In the genomic region with DNA sequence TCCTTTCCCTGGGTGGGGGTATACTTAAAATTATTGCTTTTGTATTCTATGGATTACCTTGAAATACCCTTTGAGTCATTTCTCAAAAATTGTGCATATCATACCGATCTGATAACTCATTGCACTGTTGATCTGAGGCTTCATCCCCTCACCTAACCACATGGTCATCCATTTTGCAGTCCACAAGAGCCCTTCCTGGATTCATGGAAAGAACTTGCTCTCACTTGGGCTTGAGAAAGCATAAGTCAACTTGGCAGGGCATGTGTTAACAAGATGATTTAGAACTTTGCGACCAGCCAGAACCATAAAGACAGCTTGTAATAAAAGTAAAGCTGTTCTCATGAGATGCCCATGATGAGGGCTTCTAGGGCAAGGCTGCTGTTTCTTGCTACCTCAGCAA, we compare ENCODE assay signal across 25 cellular contexts. TPM values are rescaled to one million over a fixed set of nuclear protein-coding genes. Genes with fewer than 3 reads are reported as not detected.
DNase-seq lines count a peak whose midpoint lies in the region; ATAC-seq, FAIRE-seq and TF ChIP-seq lines count a peak whose summit lies in the region.
"Had no signal": no experiment of that assay in that cellular context is flagged by ENCODE, and none has a peak within 500 bp of the region (broad histone marks: within the 10 kb centered on the region; RNA-seq: fewer than 3 reads in every experiment).

No MANE protein-coding gene starts in this region.

- no peaks in the 10 kb centered on the region for H3K79me1 ChIP-seq in mesenchymal stem cell (replicated peaks; ENCODE audit: low read length, poor library complexity, severe bottlenecking)

- CTCF ChIA-PET in K562 (lab: Yijun Ruan, JAX; ENCODE audit: low intra/inter-chr PET ratio): no interaction called here
- CTCF ChIA-PET in activated CD4-positive, alpha-beta memory T cell treated with anti-CD3 and anti-CD28 coated beads, Interleukin-2, amount 10 ng/mL, durations not matched to agents 7 days and 5 days (lab: Charles Lee): no interaction called here
- CTCF ChIA-PET in CD4-positive, alpha-beta memory T cell (lab: Charles Lee; ENCODE audit: partially characterized antibody): no interaction called here

- intact Hi-C loops in K562 (cut with micrococcal nuclease): no loop called here
- intact Hi-C loops in CD4-positive, alpha-beta memory T cell (cut with micrococcal nuclease): no loop called here

- H2BK120ac ChIP-seq in mesenchymal stem cell (ENCODE audit: low read depth, low read length): no peak overlapping the region

- H3K27me3 Mint-ChIP-seq in activated CD4-positive, alpha-beta memory T cell treated with anti-CD3 and anti-CD28 coated beads, Interleukin-2, amount 10 ng/mL, durations not matched to agents 7 days and 5 days: no peaks in the 10 kb centered on the region
- H3K27me3 Mint-ChIP-seq in CD4-positive, alpha-beta memory T cell: no peaks in the 10 kb centered on the region
- H3K27me3 Mint-ChIP-seq: stimulated activated memory B cell treated with anti-CD40 and anti-IgM and Interleukin-4, amounts not matched to agents 10 μg/mL and 1 μg/mL and 100 μg/mL, for 72 hours had no signal

- no peak for TF ChIP-seq EP300 in K562 (IDR thresholded peaks at IDR 0.05; ENCODE audit: low read length)

- no peak overlapping the region for H3K14ac ChIP-seq in mesenchymal stem cell (ENCODE audit: low read length in 2 of 2)

- H3K79me2 ChIP-seq in K562 (ENCODE audit: control insufficient read depth, insufficient read depth, low read length): no peaks in the 10 kb centered on the region

- H3K9me3 ChIP-seq in K562 (replicated peaks; ENCODE audit: control insufficient read depth, insufficient read depth, low read depth, low read length): no peaks in the 10 kb centered on the region
- peaks cover 25% of the 10 kb centered on the region for H3K9me3 ChIP-seq in mesenchymal stem cell (ENCODE audit: control insufficient read depth, low read length)
- H3K9me3 ChIP-seq in CD4-positive, alpha-beta memory T cell (ENCODE audit: control insufficient read depth in 1 of 2, low read length in 2 of 2): no peaks in the 10 kb centered on the region
- H3K9me3 ChIP-seq: adrenal gland, HAP-1, testis had no signal

- H3K4me3 ChIP-seq in K562 (no peak overlapping the region), mesenchymal stem cell (ENCODE audit: insufficient read depth in 1 of 2, low read depth in 1 of 2, low read length in 2 of 2) (no peak overlapping the region)
- no peak overlapping the region for H3K4me3 ChIP-seq in CD4-positive, alpha-beta memory T cell (ENCODE audit: low read length in 2 of 2)
- H3K4me3 ChIP-seq: adrenal gland, HAP-1, testis had no signal

- 7% methylated on average over 2 of the region's 2 CpGs for WGBS in K562 (ENCODE audit: insufficient coverage, low coverage, missing lambda C conversion rate)
- WGBS in mesenchymal stem cell: 70% methylated on average over 2 of the region's 2 CpGs

- no peak overlapping the region for H2BK12ac ChIP-seq in mesenchymal stem cell (ENCODE audit: low read length in 2 of 2)

- FAIRE-seq in K562 (lab: Jason Lieb, UNC): no peak
- FAIRE-seq: GM12892 had no signal

- BruUV-seq in K562 (replicated peaks; lab: Mats Ljungman, UMichigan): no TSS peak

- H3K27ac Mint-ChIP-seq in activated CD4-positive, alpha-beta memory T cell treated with anti-CD3 and anti-CD28 coated beads, Interleukin-2, amount 10 ng/mL, durations not matched to agents 7 days and 5 days: no peak overlapping the region
- H3K27ac Mint-ChIP-seq in CD4-positive, alpha-beta memory T cell: no peak overlapping the region
- H3K27ac Mint-ChIP-seq: CD8-positive, alpha-beta T cell; mesothelial cell of epicardium; stimulated activated memory B cell treated with anti-CD40 and anti-IgM and Interleukin-4, amounts not matched to agents 10 μg/mL and 1 μg/mL and 100 μg/mL, for 72 hours had no signal

- DNase-seq in EH (ENCODE audit: low read depth) (peak; percentile 30), LHCN-M2 (ENCODE audit: low read depth) (peak; percentile 65), K562 (ENCODE audit: extremely low read depth in 1 of 4, low spot score in 3 of 4) (no peak), mesenchymal stem cell (peak; percentile 23), NCI-H226 (no peak)
- DNase-seq in effector CD8-positive, alpha-beta T cell (lab: John Stamatoyannopoulos, UW): no peak
- no peak for DNase-seq in activated CD4-positive, alpha-beta memory T cell treated with anti-CD3 and anti-CD28 coated beads, Interleukin-2, amount 10 ng/mL, durations not matched to agents 7 days and 5 days
- no peak for DNase-seq in CD4-positive, alpha-beta memory T cell
- DNase-seq: activated gamma-delta T cell; adrenal gland; CD8-positive, alpha-beta T cell; cerebellar nuclear complex; DMS153; head of caudate nucleus; NCI-H748 treated with DMSO at 0.1 percent for 48 hours; posterior cingulate gyrus; T-helper 2 cell; testis; WERI-Rb-1 had no signal

- H4K8ac ChIP-seq in mesenchymal stem cell (ENCODE audit: low read length): no peak overlapping the region

- no peaks in the 10 kb centered on the region for H3K36me3 Mint-ChIP-seq in activated CD4-positive, alpha-beta memory T cell treated with anti-CD3 and anti-CD28 coated beads, Interleukin-2, amount 10 ng/mL, durations not matched to agents 7 days and 5 days (ENCODE audit: low read depth)
- no peaks in the 10 kb centered on the region for H3K36me3 Mint-ChIP-seq in CD4-positive, alpha-beta memory T cell
- H3K36me3 Mint-ChIP-seq: CD8-positive, alpha-beta T cell; stimulated activated memory B cell treated with anti-CD40 and anti-IgM and Interleukin-4, amounts not matched to agents 10 μg/mL and 1 μg/mL and 100 μg/mL, for 72 hours had no signal

- H3K27me3 ChIP-seq in K562 (ENCODE audit: control insufficient read depth in 2 of 2, insufficient read depth in 2 of 2, low read length in 2 of 2): no peaks in the 10 kb centered on the region
- H3K27me3 ChIP-seq in mesenchymal stem cell (ENCODE audit: control insufficient read depth in 1 of 2, insufficient read depth in 1 of 2, low read length in 2 of 2): no peaks in the 10 kb centered on the region
- H3K27me3 ChIP-seq in CD4-positive, alpha-beta memory T cell (ENCODE audit: insufficient read depth, low read length): no peaks in the 10 kb centered on the region
- H3K27me3 ChIP-seq: adrenal gland, testis had no signal

- H3K4me2 ChIP-seq in K562 (ENCODE audit: insufficient read depth, low read length): no peak overlapping the region
- H3K4me2 ChIP-seq in mesenchymal stem cell (ENCODE audit: low read length, poor library complexity, severe bottlenecking): no peak overlapping the region

- H4K20me1 ChIP-seq in K562 (replicated peaks; ENCODE audit: control insufficient read depth, insufficient read depth, low read length): no peaks in the 10 kb centered on the region

- H2BK15ac ChIP-seq in mesenchymal stem cell (ENCODE audit: low read depth, poor library complexity, severe bottlenecking): no peak overlapping the region

- no peak overlapping the region for H2BK5ac ChIP-seq in mesenchymal stem cell (ENCODE audit: low read depth, low read length, poor library complexity, severe bottlenecking)

- TF ChIP-seq CTCF in K562 (IDR thresholded peaks at IDR 0.05 in 2 of 3, conservative IDR thresholded peaks at IDR 0.05 in 1 of 3; ENCODE audit: insufficient read depth in 2 of 3, low read depth in 1 of 3, low read length in 3 of 3): no peak

- no peak overlapping the region for H4K91ac ChIP-seq in mesenchymal stem cell (ENCODE audit: low read length)

- no peak overlapping the region for H3K23ac ChIP-seq in mesenchymal stem cell (ENCODE audit: low read length in 2 of 2)

- TF ChIP-seq RAD21 in K562 (CRISPR knock-in tag; conservative IDR thresholded peaks at IDR 0.05 in 1 of 2, IDR thresholded peaks at IDR 0.05 in 1 of 2): no peak

- H3K27ac ChIP-seq in K562 (ENCODE audit: extremely low read depth, low read depth, low read length) (no peak overlapping the region), mesenchymal stem cell (ENCODE audit: low read length, poor library complexity, severe bottlenecking) (no peak overlapping the region)
- no peak overlapping the region for H3K27ac ChIP-seq in CD4-positive, alpha-beta memory T cell (ENCODE audit: low read depth, low read length)
- H3K27ac ChIP-seq: adrenal gland, testis, WERI-Rb-1 had no signal

- no peaks in the 10 kb centered on the region for H3K36me3 ChIP-seq in K562 (ENCODE audit: control insufficient read depth, insufficient read depth, low read length)
- H3K36me3 ChIP-seq in mesenchymal stem cell (ENCODE audit: control insufficient read depth in 1 of 2, insufficient read depth in 2 of 2, low read depth in 1 of 2, low read length in 2 of 2): peaks cover 0 to 65% of the 10 kb centered on the region in 2 experiments
- H3K36me3 ChIP-seq in CD4-positive, alpha-beta memory T cell (ENCODE audit: insufficient read depth, low read length): no peaks in the 10 kb centered on the region
- H3K36me3 ChIP-seq: adrenal gland, HAP-1, WERI-Rb-1 had no signal

- H3K9ac ChIP-seq in K562 (ENCODE audit: insufficient read depth in 1 of 2, low read depth in 2 of 2, low read length in 2 of 2): no peak overlapping the region
- H3K9ac ChIP-seq in mesenchymal stem cell (ENCODE audit: low read length): no peak overlapping the region

- H3K4me1 ChIP-seq in K562 (replicated peaks in 1 of 2; ENCODE audit: control insufficient read depth in 2 of 2, insufficient read depth in 2 of 2, low read length in 2 of 2) (no peaks in the 10 kb centered on the region; a peak in 1 of 5 replicates), mesenchymal stem cell (ENCODE audit: control insufficient read depth, insufficient read depth, low read depth, low read length) (peaks cover 3% of the 10 kb centered on the region)
- H3K4me1 ChIP-seq in CD4-positive, alpha-beta memory T cell (ENCODE audit: insufficient read depth, low read length): no peaks in the 10 kb centered on the region
- H3K4me1 ChIP-seq: adrenal gland, HAP-1 had no signal

- POLR2A ChIA-PET in K562 (lab: Yijun Ruan, JAX): interaction anchor here (0.6 to 1.5 kb wide), 2 partner anchors 11 to 135 kb away, joined by 3 to 5 read pairs; no protein-coding TSS in a partner anchor
- POLR2A ChIA-PET in activated CD4-positive, alpha-beta memory T cell treated with anti-CD3 and anti-CD28 coated beads, Interleukin-2, amount 10 ng/mL, durations not matched to agents 7 days and 5 days (lab: Charles Lee): no interaction called here
- POLR2A ChIA-PET in CD4-positive, alpha-beta memory T cell (lab: Charles Lee; ENCODE audit: partially characterized antibody): no interaction called here

- H3K4me3 Mint-ChIP-seq in activated CD4-positive, alpha-beta memory T cell treated with anti-CD3 and anti-CD28 coated beads, Interleukin-2, amount 10 ng/mL, durations not matched to agents 7 days and 5 days: no peak overlapping the region
- no peak overlapping the region for H3K4me3 Mint-ChIP-seq in CD4-positive, alpha-beta memory T cell
- H3K4me3 Mint-ChIP-seq: CD8-positive, alpha-beta T cell; mesothelial cell of epicardium; nephron; stimulated activated memory B cell treated with anti-CD40 and anti-IgM and Interleukin-4, amounts not matched to agents 10 μg/mL and 1 μg/mL and 100 μg/mL, for 72 hours had no signal

- H3K18ac ChIP-seq in mesenchymal stem cell (ENCODE audit: low read depth in 1 of 2, low read length in 2 of 2): peak overlapping the region in 1 of 2 experiments; percentile 77

- peak overlapping the region in 1 of 2 experiments; percentile 54 for H3K4ac ChIP-seq in mesenchymal stem cell (ENCODE audit: low read depth in 1 of 2, low read length in 2 of 2)

- no peak for ATAC-seq in K562
- ATAC-seq: CD8-positive, alpha-beta T cell; left lobe of liver; stimulated activated memory B cell treated with anti-CD40 and anti-IgM and Interleukin-4, amounts not matched to agents 10 μg/mL and 1 μg/mL and 100 μg/mL, for 72 hours had no signal

- no peak for TF ChIP-seq POLR2A in K562 (conservative IDR thresholded peaks at IDR 0.05)

- in situ Hi-C loops in K562 (cut with MboI): no loop called here

- no peaks in the 10 kb centered on the region for H3K4me1 Mint-ChIP-seq in activated CD4-positive, alpha-beta memory T cell treated with anti-CD3 and anti-CD28 coated beads, Interleukin-2, amount 10 ng/mL, durations not matched to agents 7 days and 5 days
- H3K4me1 Mint-ChIP-seq in CD4-positive, alpha-beta memory T cell: no peaks in the 10 kb centered on the region
- H3K4me1 Mint-ChIP-seq: nephron; stimulated activated memory B cell treated with anti-CD40 and anti-IgM and Interleukin-4, amounts not matched to agents 10 μg/mL and 1 μg/mL and 100 μg/mL, for 72 hours had no signal

- peak overlapping the region; percentile 33; the same call in 1 of the 2 replicates for H2AFZ ChIP-seq in K562 (ENCODE audit: low read depth, low read length)
- no peak overlapping the region for H2AFZ ChIP-seq in mesenchymal stem cell (ENCODE audit: low read depth, low read length)

- no peaks in the 10 kb centered on the region for H3K9me1 ChIP-seq in K562 (ENCODE audit: control insufficient read depth, insufficient read depth, low read length)

- peaks cover 6% of the 10 kb centered on the region for H3K9me3 Mint-ChIP-seq in activated CD4-positive, alpha-beta memory T cell treated with anti-CD3 and anti-CD28 coated beads, Interleukin-2, amount 10 ng/mL, durations not matched to agents 7 days and 5 days
- peaks cover 0 to 16% (median 6%) of the 10 kb centered on the region in 8 donors for H3K9me3 Mint-ChIP-seq in CD4-positive, alpha-beta memory T cell

- no peak overlapping the region for H2AK5ac ChIP-seq in mesenchymal stem cell (ENCODE audit: low read length, severe bottlenecking)

RNA-seq across cellular contexts. Expression of gene MME, which starts 22.2 kb away (rescaled TPM):
- 258 and 388 TPM in 2 replicates for total RNA-seq in LHCN-M2 (2014; rRNA removed)
- polyA plus RNA-seq in LHCN-M2 (2012): 26.4 TPM
- 6.1 and 11.5 TPM in 2 replicates for total RNA-seq in K562 (2011; cell fraction: chromatin; rRNA removed; ENCODE audit: low replicate concordance)
- 3.4 and 6.2 TPM in 2 replicates for total RNA-seq in K562 (2011; cell fraction: nucleolus; rRNA removed)
- total RNA-seq in K562 (2011; cell fraction: nucleoplasm; rRNA removed): 3.4 and 4.0 TPM in 2 replicates
- total RNA-seq in K562 (2014; rRNA removed): 2.7 and 4.2 TPM in 2 replicates
- total RNA-seq in K562 (2014; rRNA removed; fragmentation: Illumina TruSeq; extraction: Trizol): 1.8 and 2.7 TPM in 2 replicates
- total RNA-seq in K562 (2015; rRNA removed; fragmentation: Illumina TruSeq; extraction: Trizol): 8.6 and 10.3 TPM in 2 replicates
- 2.1 and 2.5 TPM in 2 replicates for total RNA-seq in K562 (2021)
- 6.6 and 7.2 TPM in 2 replicates for polyA plus RNA-seq in K562 (2011; rRNA removed)
- polyA plus RNA-seq in K562 (2011; cell fraction: cytosol; rRNA removed): 3.4 and 4.9 TPM in 2 replicates
- polyA plus RNA-seq in K562 (2011; cell fraction: nucleus; rRNA removed): 5.9 and 8.1 TPM in 2 replicates
- polyA plus RNA-seq in K562 (2012): 10.6 and 11.3 TPM in 2 replicates
- 1.3 and 2.0 TPM in 2 replicates for polyA plus RNA-seq in K562 (2014; fragmentation: Illumina TruSeq; extraction: Trizol)
- under 1 TPM; 0.80 to 0.94 TPM for polyA plus RNA-seq in K562 (2014; fragmentation: Nextera tagmentation; extraction: Ambion mirVana)
- 2.0 and 3.4 TPM in 2 replicates for polyA plus RNA-seq in K562 (2014; rRNA removed)
- polyA minus RNA-seq in K562 (2011; rRNA and poly(A)+ RNA removed): 15.8 and 17.1 TPM in 2 replicates
- 4.4 and 8.6 TPM in 2 replicates for polyA minus RNA-seq in K562 (2011; cell fraction: cytosol; rRNA and poly(A)+ RNA removed)
- 5.4 and 16.2 TPM in 2 replicates for polyA minus RNA-seq in K562 (2011; cell fraction: nucleus; rRNA and poly(A)+ RNA removed)
- 87.9 TPM for polyA plus RNA-seq in mesenchymal stem cell (2013, experiment 1 of 2)
- polyA plus RNA-seq in mesenchymal stem cell (2013, experiment 2 of 2): 88.5 TPM
- not detected for total RNA-seq in activated CD4-positive, alpha-beta memory T cell treated with anti-CD3 and anti-CD28 coated beads, Interleukin-2, amount 10 ng/mL, durations not matched to agents 7 days and 5 days
- under 1 TPM in 1 of 2 experiments, not detected in 1; 0.26 TPM for total RNA-seq in CD4-positive, alpha-beta memory T cell
- 1 to 10 TPM in 1 of 2 donors, not detected in 1; 2.1 TPM for polyA plus RNA-seq in CD4-positive, alpha-beta memory T cell

Comparison
In these comparisons a context has a peak if more than half of its experiments do, and no peak if none do; other contexts are left out.
1. DNase-seq: peak in EH (single experiment), LHCN-M2 (single experiment) and mesenchymal stem cell (single experiment); none in K562 (0 of 4), effector CD8-positive, alpha-beta T cell (single experiment), NCI-H226 (single experiment), activated CD4-positive, alpha-beta memory T cell treated with anti-CD3 and anti-CD28 coated beads, Interleukin-2, amount 10 ng/mL, durations not matched to agents 7 days and 5 days (single experiment) and CD4-positive, alpha-beta memory T cell (0 of 5).
2. RNA of gene MME, which starts 22.2 kb away (total RNA-seq): 258 to 388 TPM in LHCN-M2; 1.8 to 11.5 TPM in K562, 0.26 TPM in CD4-positive, alpha-beta memory T cell and not detected in activated CD4-positive, alpha-beta memory T cell treated with anti-CD3 and anti-CD28 coated beads, Interleukin-2, amount 10 ng/mL, durations not matched to agents 7 days and 5 days; every median in the first group is over 10 times any median in the second.